ENCODE assay signal across 8 cellular contexts in the genomic region with DNA sequence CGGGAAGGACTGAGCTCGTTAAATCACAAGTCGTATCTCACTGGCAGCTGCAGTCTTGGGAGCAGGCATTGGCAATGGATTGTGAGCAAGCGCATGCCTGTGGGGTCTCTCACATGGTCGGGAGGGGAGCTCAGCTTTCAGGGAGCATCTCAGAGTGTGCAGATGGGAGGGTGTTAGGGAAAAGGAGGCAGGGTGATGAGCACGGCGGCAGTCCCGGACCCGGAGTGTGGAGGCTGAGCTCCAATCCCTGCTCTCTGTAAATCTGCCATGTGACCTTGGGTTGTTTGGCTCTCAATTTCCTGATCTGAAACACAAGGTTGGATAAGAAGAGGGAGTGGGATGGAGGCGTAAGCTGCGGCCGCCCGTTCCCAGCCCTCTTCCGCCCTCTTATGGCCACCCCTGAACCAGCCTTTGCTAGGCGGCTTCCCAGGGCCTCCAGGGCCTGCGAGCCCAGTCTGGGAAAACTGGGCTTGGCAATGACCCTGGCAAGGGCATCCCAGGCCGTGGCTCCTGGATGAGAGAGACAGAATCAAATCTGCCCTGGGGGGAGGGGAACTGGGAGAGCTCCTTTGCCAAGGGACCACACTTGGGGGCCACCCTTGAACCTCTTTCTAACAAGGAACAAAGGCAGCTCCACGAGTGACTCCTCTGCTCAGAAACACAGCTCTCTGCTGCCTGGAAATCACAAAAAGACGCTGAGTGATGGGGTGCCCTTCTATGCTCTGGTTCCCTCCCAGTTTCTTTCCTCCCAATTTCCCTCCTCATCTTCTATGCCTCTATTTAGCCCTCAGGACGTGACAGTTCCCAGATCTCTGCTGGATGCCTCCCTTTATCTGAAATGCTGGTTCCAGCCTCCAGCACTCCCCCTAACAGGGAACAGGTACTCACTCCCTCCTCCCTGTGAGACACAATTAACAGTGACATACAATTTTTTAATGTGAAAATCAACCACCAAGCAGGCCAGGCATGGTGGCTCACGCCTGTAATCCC. TPM values are rescaled to one million over a fixed set of nuclear protein-coding genes. Genes with fewer than 3 reads are reported as not detected.
DNase-seq lines count a peak whose midpoint lies in the region; ATAC-seq and TF ChIP-seq lines count a peak whose summit lies in the region.

No MANE protein-coding gene starts in this region.

- H3K4me1 ChIP-seq in ascending aorta: peaks cover 0 to 6% of the 10 kb centered on the region in 2 donors
- no peaks in the 10 kb centered on the region for H3K4me1 ChIP-seq in effector memory CD4-positive, alpha-beta T cell (ENCODE audit: control insufficient read depth, insufficient read depth, low read length, poor library complexity, severe bottlenecking)

- no peak overlapping the region for H3K27ac ChIP-seq in ascending aorta
- H3K27ac ChIP-seq in effector memory CD4-positive, alpha-beta T cell (ENCODE audit: insufficient read depth, low read length, poor library complexity, severe bottlenecking): no peak overlapping the region

- TF ChIP-seq CTCF in GM13976 (IDR thresholded peaks at IDR 0.05; ENCODE audit: borderline replicate concordance, control extremely low read depth, extremely low read depth, insufficient read depth, missing control alignments): peak; percentile 36
- peak; percentile 73 to 89 (median 86) for TF ChIP-seq CTCF in ascending aorta (IDR thresholded peaks at IDR 0.05)

- peak; percentile 92 for DNase-seq in AG08395 (ENCODE audit: low spot score)
- peak; percentile 77 for DNase-seq in GM13976 (ENCODE audit: low spot score)
- peak; percentile 58 to 72 for DNase-seq in NCI-H446 (lab: John Stamatoyannopoulos, UW)
- DNase-seq in ascending aorta (ENCODE audit: low spot score in 2 of 2): peak in 1 of 2 donors; percentile 85
- DNase-seq in left ventricle myocardium superior: peak; percentile 81
- peak; percentile 89 for DNase-seq in posterior vena cava (ENCODE audit: low spot score)
- no peak for DNase-seq in effector memory CD4-positive, alpha-beta T cell

- no peaks in the 10 kb centered on the region for H3K36me3 ChIP-seq in ascending aorta
- H3K36me3 ChIP-seq in effector memory CD4-positive, alpha-beta T cell (ENCODE audit: control insufficient read depth, insufficient read depth, low read length): no peaks in the 10 kb centered on the region

- no peaks in the 10 kb centered on the region for H3K27me3 ChIP-seq in ascending aorta
- H3K27me3 ChIP-seq in effector memory CD4-positive, alpha-beta T cell (replicated peaks; ENCODE audit: control insufficient read depth, insufficient read depth, low read length, poor library complexity, severe bottlenecking): peaks cover 4% of the 10 kb centered on the region

- intact Hi-C loops in ascending aorta (cut with DNase I): loop anchor here (1.0 to 5.0 kb wide), 4 partner anchors 47 to 138 kb away; a partner anchor contains a TSS
- intact Hi-C loops in left ventricle myocardium superior (cut with micrococcal nuclease): loop anchor here (5.0 to 10.0 kb wide), 2 partner anchors 45 to 137 kb away; a partner anchor contains a TSS
- intact Hi-C loops in posterior vena cava (cut with DNase I): loop anchor here in 1 of 2 donors (10.0 kb wide), 2 partner anchors 45 to 135 kb away; a partner anchor contains a TSS

- ATAC-seq in left ventricle myocardium superior (peak; percentile 99), GM18858 (IDR thresholded peaks at IDR 0.05; ENCODE audit: unreplicated experiment) (no peak)

- H3K9me3 ChIP-seq in ascending aorta: no peaks in the 10 kb centered on the region
- H3K9me3 ChIP-seq in effector memory CD4-positive, alpha-beta T cell (ENCODE audit: control insufficient read depth, low read length): no peaks in the 10 kb centered on the region

- peak overlapping the region in 1 of 2 donors; percentile 45 for H3K4me3 ChIP-seq in ascending aorta
- H3K4me3 ChIP-seq in effector memory CD4-positive, alpha-beta T cell (ENCODE audit: insufficient read depth, low read depth, low read length, poor library complexity, severe bottlenecking): no peak overlapping the region

- in situ Hi-C loops in GM13976 (cut with MboI; ENCODE audit: low sequenced_read_pairs, unreplicated experiment): no loop called here

RNA-seq across cellular contexts. Expression of a gene that starts 41.7 kb away (rescaled TPM):
- total RNA-seq in ascending aorta (3.7 TPM), left ventricle myocardium superior (0.47 TPM), posterior vena cava (10 to 100 TPM in 1 of 2 donors, 1 to 10 TPM in 1; 7.6 to 10.9 TPM)

Comparison
In these comparisons a context has a peak if more than half of its experiments do, and no peak if none do; other contexts are left out.
1. DNase-seq: peak in AG08395 (single experiment), GM13976 (single experiment), NCI-H446 (2 of 2), left ventricle myocardium superior (single experiment) and posterior vena cava (single experiment); none in effector memory CD4-positive, alpha-beta T cell (0 of 3).